In the genomic region with DNA sequence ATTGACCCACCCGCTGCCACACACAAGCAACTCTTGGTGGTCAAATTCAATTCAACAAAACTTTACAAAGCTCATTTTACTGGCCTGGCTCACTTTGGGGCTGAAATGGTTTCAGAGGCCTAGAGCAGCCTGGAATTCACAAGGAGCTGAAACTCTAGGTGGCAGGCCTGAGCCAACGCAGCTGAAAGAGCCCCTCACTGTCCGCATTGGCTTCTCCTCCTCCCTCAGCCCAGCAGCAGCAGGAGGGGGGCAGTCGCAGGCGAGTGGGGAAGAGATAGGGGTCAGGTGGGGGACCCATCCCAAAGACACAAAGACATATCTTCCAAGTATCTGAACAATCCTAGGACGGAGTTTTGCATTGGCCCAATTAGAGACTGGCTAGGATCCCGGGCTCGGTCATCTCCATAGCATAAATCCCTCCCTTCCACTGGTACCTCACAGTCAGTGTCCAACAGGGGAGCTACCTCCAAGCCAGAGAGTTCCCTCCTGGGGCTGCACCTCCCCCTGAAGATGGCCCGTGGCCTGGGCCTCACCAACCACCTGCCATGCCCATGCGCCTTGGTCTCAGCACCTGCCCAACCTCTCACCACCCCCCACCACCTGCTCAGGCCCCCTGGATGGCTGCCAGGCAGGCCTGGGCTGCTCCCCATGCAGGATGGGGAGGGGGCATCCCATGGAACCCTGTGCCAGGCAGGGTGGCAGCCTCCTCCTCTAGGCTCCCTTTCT, we compare ENCODE assay signal across 9 cellular contexts.
DNase-seq lines count a peak whose midpoint lies in the region; ATAC-seq and TF ChIP-seq lines count a peak whose summit lies in the region.
"Had no signal": no experiment of that assay in that cellular context is flagged by ENCODE, and none has a peak within 500 bp of the region (broad histone marks: within the 10 kb centered on the region; RNA-seq: fewer than 3 reads in every experiment).

No MANE protein-coding gene starts in this region.

- H3K4me1 ChIP-seq in foreskin keratinocyte, result peaks cover 12% of the 10 kb centered on the region

- no peaks in the 10 kb centered on the region for H3K36me3 Mint-ChIP-seq in stimulated activated memory B cell treated with anti-CD40 and anti-IgM and Interleukin-4, amounts not matched to agents 10 μg/mL and 1 μg/mL and 100 μg/mL, for 72 hours

- H3K4me1 Mint-ChIP-seq in stimulated activated memory B cell treated with anti-CD40 and anti-IgM and Interleukin-4, amounts not matched to agents 10 μg/mL and 1 μg/mL and 100 μg/mL, for 72 hours, result peaks cover 7% of the 10 kb centered on the region

- H3K27me3 ChIP-seq in foreskin keratinocyte (no peaks in the 10 kb centered on the region), MG63 (no peaks in the 10 kb centered on the region)

- H3K27ac ChIP-seq in foreskin keratinocyte, result no peak overlapping the region
- H3K27ac ChIP-seq: C4-2B had no signal

- H3K27ac Mint-ChIP-seq in stimulated activated memory B cell treated with anti-CD40 and anti-IgM and Interleukin-4, amounts not matched to agents 10 μg/mL and 1 μg/mL and 100 μg/mL, for 72 hours, result no peak overlapping the region

- peak; percentile 46 for DNase-seq in activated effector memory CD4-positive, alpha-beta T cell treated with anti-CD3 and anti-CD28 coated beads, Interleukin-2, amount 50 U/mL, for 16 hours
- no peak for DNase-seq in activated effector memory CD4-positive, alpha-beta T cell treated with Interleukin-2 at 50 U/mL for 16 hours
- DNase-seq in SHP77 (lab: John Stamatoyannopoulos, UW) (peak; percentile 74 to 79), foreskin keratinocyte (no peak), MG63 (no peak), GF-D8 (lab: John Stamatoyannopoulos, UW) (no peak)

- H3K36me3 ChIP-seq in MG63, result no peaks in the 10 kb centered on the region

- no peaks in the 10 kb centered on the region for H3K9me3 Mint-ChIP-seq in stimulated activated memory B cell treated with anti-CD40 and anti-IgM and Interleukin-4, amounts not matched to agents 10 μg/mL and 1 μg/mL and 100 μg/mL, for 72 hours

- no peak overlapping the region for H3K4me3 Mint-ChIP-seq in stimulated activated memory B cell treated with anti-CD40 and anti-IgM and Interleukin-4, amounts not matched to agents 10 μg/mL and 1 μg/mL and 100 μg/mL, for 72 hours

- H3K4me3 ChIP-seq in MG63, result no peak overlapping the region

- ATAC-seq in foreskin keratinocyte, result no peak
- peak; percentile 13 for ATAC-seq in stimulated activated memory B cell treated with anti-CD40 and anti-IgM and Interleukin-4, amounts not matched to agents 10 μg/mL and 1 μg/mL and 100 μg/mL, for 72 hours
- no peak for ATAC-seq in GM21528 (IDR thresholded peaks at IDR 0.05; ENCODE audit: low FRiP score, unreplicated experiment)

- no peaks in the 10 kb centered on the region for H3K9me3 ChIP-seq in MG63

- H3K27me3 Mint-ChIP-seq in stimulated activated memory B cell treated with anti-CD40 and anti-IgM and Interleukin-4, amounts not matched to agents 10 μg/mL and 1 μg/mL and 100 μg/mL, for 72 hours, result no peaks in the 10 kb centered on the region

- peak; percentile 45 for TF ChIP-seq CTCF in foreskin keratinocyte (conservative IDR thresholded peaks at IDR 0.05)

Comparison
In these comparisons a context has a peak if more than half of its experiments do, and no peak if none do; other contexts are left out.
1. DNase-seq: peak in activated effector memory CD4-positive, alpha-beta T cell treated with anti-CD3 and anti-CD28 coated beads, Interleukin-2, amount 50 U/mL, for 16 hours (single experiment) and SHP77 (2 of 2); none in activated effector memory CD4-positive, alpha-beta T cell treated with Interleukin-2 at 50 U/mL for 16 hours (single experiment), foreskin keratinocyte (0 of 2), MG63 (single experiment) and GF-D8 (single experiment).